ENCODE assay signal across 8 cellular contexts in the genomic region with DNA sequence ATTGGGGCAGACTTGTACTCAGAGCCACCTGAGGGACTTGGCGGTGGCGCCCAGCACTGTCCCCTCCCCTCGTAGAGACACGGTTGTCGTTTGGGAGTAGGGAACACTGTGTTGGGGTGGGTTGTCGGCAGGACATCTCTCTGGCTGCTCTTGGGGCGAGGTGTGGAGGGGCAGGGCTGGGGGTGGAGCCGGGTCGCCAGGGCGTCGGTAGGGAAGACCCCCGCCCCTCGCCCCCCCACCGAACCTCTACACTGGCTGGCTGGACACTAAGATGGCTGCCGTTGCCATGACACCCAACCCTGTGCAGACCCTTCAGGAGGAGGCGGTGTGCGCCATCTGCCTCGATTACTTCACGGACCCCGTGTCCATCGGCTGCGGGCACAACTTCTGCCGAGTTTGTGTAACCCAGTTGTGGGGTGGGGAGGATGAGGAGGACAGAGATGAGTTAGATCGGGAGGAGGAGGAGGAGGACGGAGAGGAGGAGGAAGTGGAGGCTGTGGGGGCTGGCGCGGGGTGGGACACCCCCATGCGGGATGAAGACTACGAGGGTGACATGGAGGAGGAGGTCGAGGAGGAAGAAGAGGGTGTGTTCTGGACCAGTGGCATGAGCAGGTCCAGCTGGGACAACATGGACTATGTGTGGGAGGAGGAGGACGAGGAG. TPM values are rescaled to one million over a fixed set of nuclear protein-coding genes. Genes with fewer than 3 reads are reported as not detected.
DNase-seq lines count a peak whose midpoint lies in the region; ATAC-seq and TF ChIP-seq lines count a peak whose summit lies in the region.

No MANE protein-coding gene starts in this region.

- no peak overlapping the region for H3K14ac ChIP-seq in H9 (ENCODE audit: insufficient read depth, low read length)

- H3K4me1 ChIP-seq in H9 (ENCODE audit: insufficient read depth, low read length) (no peaks in the 10 kb centered on the region), gastroesophageal sphincter (peaks cover 0 to 35% (median 5%) of the 10 kb centered on the region in 3 donors), psoas muscle (peaks cover 14% of the 10 kb centered on the region)

- H2BK12ac ChIP-seq in H9 (ENCODE audit: insufficient read length, low read depth, low read length), result no peak overlapping the region

- TF ChIP-seq POLR2A in gastroesophageal sphincter (IDR thresholded peaks at IDR 0.05), result no peak

- no peaks in the 10 kb centered on the region for H4K20me1 ChIP-seq in H9 (ENCODE audit: control insufficient read depth, insufficient read depth, insufficient read length)

- H2BK120ac ChIP-seq in H9 (ENCODE audit: low read depth, low read length, poor library complexity, severe bottlenecking), result no peak overlapping the region

- H3K56ac ChIP-seq in H9 (ENCODE audit: insufficient read length, low read depth, low read length), result no peak overlapping the region

- H3K9ac ChIP-seq in H9 (ENCODE audit: extremely low read depth, insufficient read length, low read length), result peak overlapping the region; percentile 31

- peaks cover 3% of the 10 kb centered on the region for H3K79me1 ChIP-seq in H9 (ENCODE audit: insufficient read depth, low read depth, low read length, poor library complexity, severe bottlenecking)

- H2BK20ac ChIP-seq in H9 (ENCODE audit: low read depth, low read length, poor library complexity, severe bottlenecking), result no peak overlapping the region

- intact Hi-C loops in activated CD4-positive, alpha-beta T cell treated with anti-CD3 and anti-CD28 coated beads, Interleukin-2, amount 10 ng/mL, durations not matched to agents 24 days and 14 days (cut with micrococcal nuclease), result loop anchor here (1.0 to 2.0 kb wide), 5 partner anchors 19 to 421 kb away; a partner anchor contains a TSS
- intact Hi-C loops in psoas muscle (cut with DNase I), result loop anchor here (1.0 to 2.0 kb wide), 3 partner anchors 17 to 37 kb away; a partner anchor contains a TSS

- H3K23ac ChIP-seq in H9 (ENCODE audit: insufficient read length, low read depth, low read length), result no peak overlapping the region

- TF ChIP-seq CTCF in C4-2B (conservative IDR thresholded peaks at IDR 0.05) (no peak), H9 (conservative IDR thresholded peaks at IDR 0.05) (no peak), gastroesophageal sphincter (IDR thresholded peaks at IDR 0.05) (no peak), psoas muscle (IDR thresholded peaks at IDR 0.05) (no peak)

- no peak overlapping the region for H2AK5ac ChIP-seq in H9 (ENCODE audit: insufficient read length, low read length)

- H3K27me3 Mint-ChIP-seq in H9 (ENCODE audit: low read depth), result peaks cover 14% of the 10 kb centered on the region
- H3K27me3 Mint-ChIP-seq in activated CD4-positive, alpha-beta T cell treated with anti-CD3 and anti-CD28 coated beads, Interleukin-2, amount 10 ng/mL, durations not matched to agents 24 days and 14 days, result peaks cover 5% of the 10 kb centered on the region

- H2BK5ac ChIP-seq in H9 (ENCODE audit: insufficient read length, low read length), result no peak overlapping the region

- WGBS in H9 (ENCODE audit: extremely low coverage, insufficient read length, low lambda C conversion rate), result no CpG with 5 or more reads among the region's 31 CpGs
- 0 to 2% methylated on average over 5 to 9 of the region's 31 CpGs for WGBS in gastroesophageal sphincter (ENCODE audit: low coverage in 1 of 2), 2 donors
- 1 to 2% (median 2%) methylated on average over 29 to 31 of the region's 31 CpGs for WGBS in psoas muscle, 3 donors

- ATAC-seq in gastroesophageal sphincter (no peak), psoas muscle (peak in 2 of 4 donors; percentile 2)

- no peak overlapping the region for H3K4ac ChIP-seq in H9 (ENCODE audit: low read depth, low read length)

- H2BK15ac ChIP-seq in H9 (ENCODE audit: low read depth, low read length), result no peak overlapping the region

- H3K18ac ChIP-seq in H9 (ENCODE audit: insufficient read length, low read depth, low read length), result no peak overlapping the region

- H3K27me3 ChIP-seq in H9 (ENCODE audit: insufficient read depth, low read length) (no peaks in the 10 kb centered on the region), gastroesophageal sphincter (no peaks in the 10 kb centered on the region), psoas muscle (ENCODE audit: insufficient read depth in 3 of 3, low read length in 2 of 3) (no peaks in the 10 kb centered on the region)

- no peak overlapping the region for H4K5ac ChIP-seq in H9 (ENCODE audit: insufficient read length, low read depth, low read length)

- H3K9me3 ChIP-seq in H9 (ENCODE audit: control insufficient read depth, low read depth, low read length) (no peaks in the 10 kb centered on the region), gastroesophageal sphincter (no peaks in the 10 kb centered on the region), psoas muscle (no peaks in the 10 kb centered on the region)

- H3K23me2 ChIP-seq in H9 (ENCODE audit: insufficient read length, low read depth, low read length, poor library complexity, severe bottlenecking), result peaks cover 7% of the 10 kb centered on the region

- peak; percentile 89 for DNase-seq in H9
- no peak for DNase-seq in activated CD4-positive, alpha-beta T cell treated with anti-CD3 and anti-CD28 coated beads, Interleukin-2, amount 10 ng/mL, durations not matched to agents 24 days and 14 days
- DNase-seq in psoas muscle, result peak; percentile 67 to 83
- no peak for DNase-seq in hypothalamus (lab: John Stamatoyannopoulos, UW)
- DNase-seq in GM03348 (ENCODE audit: low spot score), result no peak
- DNase-seq in NCI-H1048 (lab: John Stamatoyannopoulos, UW), result no peak

- no peak for TF ChIP-seq EP300 in gastroesophageal sphincter (IDR thresholded peaks at IDR 0.05)

- H2AFZ ChIP-seq in H9 (ENCODE audit: low read length), result no peak overlapping the region

- H3K36me3 Mint-ChIP-seq in H9 (ENCODE audit: insufficient read depth in 1 of 3, low read depth in 3 of 3), result peaks cover 3 to 17% (median 5%) of the 10 kb centered on the region in 3 experiments; a peak in 4 of 7 replicates
- H3K36me3 Mint-ChIP-seq in activated CD4-positive, alpha-beta T cell treated with anti-CD3 and anti-CD28 coated beads, Interleukin-2, amount 10 ng/mL, durations not matched to agents 24 days and 14 days (ENCODE audit: low read depth), result peaks cover 18% of the 10 kb centered on the region

- peaks cover 0 to 5% of the 10 kb centered on the region in 2 experiments; a peak in 2 of 5 replicates for H3K9me3 Mint-ChIP-seq in H9
- H3K9me3 Mint-ChIP-seq in activated CD4-positive, alpha-beta T cell treated with anti-CD3 and anti-CD28 coated beads, Interleukin-2, amount 10 ng/mL, durations not matched to agents 24 days and 14 days, result peaks cover 5% of the 10 kb centered on the region

- H3K27ac Mint-ChIP-seq in H9, result peak overlapping the region; percentile 96 to 99 (median 97); a peak in 6 of 7 replicates
- H3K27ac Mint-ChIP-seq in activated CD4-positive, alpha-beta T cell treated with anti-CD3 and anti-CD28 coated beads, Interleukin-2, amount 10 ng/mL, durations not matched to agents 24 days and 14 days, result peak overlapping the region; percentile 99

- H3K4me3 ChIP-seq in gastroesophageal sphincter (peak overlapping the region; percentile 59 to 74), psoas muscle (peak overlapping the region; percentile 97)

- peaks cover 0 to 14% of the 10 kb centered on the region in 2 donors for H3K36me3 ChIP-seq in gastroesophageal sphincter
- H3K36me3 ChIP-seq in psoas muscle (ENCODE audit: insufficient read depth in 1 of 2, low read depth in 1 of 2), result peaks cover 0 to 17% of the 10 kb centered on the region in 2 donors

- H4K91ac ChIP-seq in H9 (ENCODE audit: insufficient read length, low read depth, low read length), result no peak overlapping the region

- no peak overlapping the region for H3T11ph ChIP-seq in H9 (ENCODE audit: low read length)

- H3K4me2 ChIP-seq in H9 (ENCODE audit: insufficient read depth, insufficient read length, low read length), result peak overlapping the region; percentile 79

- H3K27ac ChIP-seq in C4-2B (peak overlapping the region; percentile 91), H9 (ENCODE audit: insufficient read length, low read depth, low read length) (no peak overlapping the region), gastroesophageal sphincter (peak overlapping the region; percentile 86 to 95 (median 92)), psoas muscle (peak overlapping the region; percentile 100)

- H3K79me2 ChIP-seq in H9 (ENCODE audit: insufficient read depth, low read length), result no peaks in the 10 kb centered on the region

- no peak overlapping the region for H4K8ac ChIP-seq in H9 (replicated peaks; ENCODE audit: insufficient read length, low read depth, low read length)

- H3K4me3 Mint-ChIP-seq in H9, result peak overlapping the region; percentile 98 to 99
- H3K4me3 Mint-ChIP-seq in activated CD4-positive, alpha-beta T cell treated with anti-CD3 and anti-CD28 coated beads, Interleukin-2, amount 10 ng/mL, durations not matched to agents 24 days and 14 days, result peak overlapping the region; percentile 98

- H3K4me1 Mint-ChIP-seq in H9, result peaks cover 18 to 25% of the 10 kb centered on the region in 2 experiments
- peaks cover 50% of the 10 kb centered on the region for H3K4me1 Mint-ChIP-seq in activated CD4-positive, alpha-beta T cell treated with anti-CD3 and anti-CD28 coated beads, Interleukin-2, amount 10 ng/mL, durations not matched to agents 24 days and 14 days

RNA-seq across cellular contexts. Expression of a gene that starts 0.8 kb away (rescaled TPM):
- 33.5 and 34.2 TPM in 2 replicates for total RNA-seq in H9 (2021)
- total RNA-seq in activated CD4-positive, alpha-beta T cell treated with anti-CD3 and anti-CD28 coated beads, Interleukin-2, amount 10 ng/mL, durations not matched to agents 24 days and 14 days, result 31.6 and 35.2 TPM in 2 replicates
- 10 to 100 TPM in 3 of 4 donors, 1 to 10 TPM in 1; 9.7 to 17.6 (median 12.1) TPM for total RNA-seq in gastroesophageal sphincter
- 10 to 100 TPM; 26.6 to 33.6 (median 31.5) TPM for total RNA-seq in psoas muscle
- polyA plus RNA-seq in psoas muscle, result 10 to 100 TPM; 12.5 to 44.0 (median 17.4) TPM

RNA-seq across cellular contexts. Expression of a gene that starts 18.9 kb away (rescaled TPM):
- total RNA-seq in H9 (2021), result not detected in 2 replicates
- total RNA-seq in activated CD4-positive, alpha-beta T cell treated with anti-CD3 and anti-CD28 coated beads, Interleukin-2, amount 10 ng/mL, durations not matched to agents 24 days and 14 days, result 2.7 TPM in 2 replicates
- total RNA-seq in gastroesophageal sphincter, result 10 to 100 TPM in 1 of 4 donors, 1 to 10 TPM in 3; 3.0 to 11.0 (median 4.7) TPM
- total RNA-seq in psoas muscle, result 10 to 100 TPM; 18.5 to 42.6 (median 32.4) TPM
- polyA plus RNA-seq in psoas muscle, result 10 to 100 TPM; 10.4 to 37.7 (median 21.2) TPM

RNA-seq across cellular contexts. Expression of a gene that starts 19.8 kb away (rescaled TPM):
- 2,548 and 2,552 TPM in 2 replicates for total RNA-seq in H9 (2021)
- total RNA-seq in activated CD4-positive, alpha-beta T cell treated with anti-CD3 and anti-CD28 coated beads, Interleukin-2, amount 10 ng/mL, durations not matched to agents 24 days and 14 days, result 2,172 and 2,196 TPM in 2 replicates
- total RNA-seq in gastroesophageal sphincter, result 1,000 to 10,000 TPM; 1,300 to 1,812 (median 1,580) TPM
- total RNA-seq in psoas muscle, result 1,000 to 10,000 TPM in 1 of 4 donors, 100 to 1,000 TPM in 3; 832 to 1,110 (median 978) TPM
- polyA plus RNA-seq in psoas muscle, result 1,000 to 10,000 TPM; 1,678 to 3,660 (median 1,849) TPM

RNA-seq across cellular contexts. Expression of a gene that starts 37.1 kb away (rescaled TPM):
- 5.1 and 5.7 TPM in 2 replicates for total RNA-seq in H9 (2021)
- total RNA-seq in activated CD4-positive, alpha-beta T cell treated with anti-CD3 and anti-CD28 coated beads, Interleukin-2, amount 10 ng/mL, durations not matched to agents 24 days and 14 days, result 15.7 and 16.8 TPM in 2 replicates
- total RNA-seq in gastroesophageal sphincter, result 10 to 100 TPM; 15.9 to 34.7 (median 22.2) TPM
- 1 to 10 TPM; 3.0 to 5.8 (median 5.3) TPM for total RNA-seq in psoas muscle
- 10 to 100 TPM in 1 of 3 donors, 1 to 10 TPM in 2; 1.5 to 17.6 (median 4.8) TPM for polyA plus RNA-seq in psoas muscle

Comparison
In these comparisons a context has a peak if more than half of its experiments do, and no peak if none do; other contexts are left out.
1. DNase-seq: peak in H9 (single experiment) and psoas muscle (2 of 2); none in activated CD4-positive, alpha-beta T cell treated with anti-CD3 and anti-CD28 coated beads, Interleukin-2, amount 10 ng/mL, durations not matched to agents 24 days and 14 days (single experiment), hypothalamus (0 of 51), GM03348 (single experiment) and NCI-H1048 (single experiment).